In the genomic region with DNA sequence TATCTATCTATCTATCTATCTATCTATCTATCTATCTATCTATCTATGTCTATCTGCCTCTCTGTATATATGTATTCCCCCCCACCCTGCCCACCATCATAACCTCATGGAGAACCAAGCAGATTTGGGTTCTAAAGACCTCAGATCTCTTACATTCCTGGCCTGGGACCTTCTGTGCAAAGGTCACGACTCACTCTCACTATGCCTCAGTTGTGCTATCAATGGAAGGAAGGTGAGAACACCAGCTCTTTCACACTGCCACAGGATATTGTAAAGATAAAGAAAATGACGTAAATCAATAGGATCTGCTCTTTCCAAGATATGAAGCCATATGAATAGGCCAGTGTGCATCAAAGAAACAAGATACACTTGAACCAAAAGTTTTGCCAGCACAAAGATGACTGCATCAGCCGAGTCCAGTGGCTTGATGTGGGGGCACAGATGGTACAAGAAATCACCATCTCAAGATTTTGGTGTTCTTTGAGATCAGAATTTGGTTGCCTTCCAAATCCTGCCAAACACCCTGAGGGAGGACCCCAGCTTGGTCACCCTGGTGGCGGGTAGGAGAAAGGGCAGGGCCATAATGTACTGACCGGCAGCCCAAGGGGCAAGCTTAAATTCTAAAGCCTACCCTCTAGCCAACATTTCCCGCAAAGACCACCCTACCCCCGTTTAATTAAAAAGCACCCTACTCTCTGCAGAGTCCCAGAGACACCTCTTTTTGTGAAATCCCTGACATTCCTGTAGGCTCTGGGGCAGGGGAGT, we compare ENCODE assay signal across 1 cellular context.
TF ChIP-seq lines count a peak whose summit lies in the region.

No MANE protein-coding gene starts in this region.

TF ChIP-seq in H1, 55 proteins besides CTCF, POLR2A, EP300 and RAD21:
- TF ChIP-seq KDM1A (IDR thresholded peaks at IDR 0.05; ENCODE audit: borderline replicate concordance, low read length) (no peak), JUND (IDR thresholded peaks at IDR 0.05; ENCODE audit: low read length) (no peak), CTBP2 (IDR thresholded peaks at IDR 0.05; ENCODE audit: borderline replicate concordance, insufficient read depth, insufficient read length, low read length) (no peak)
- TF ChIP-seq, protein P1, sequence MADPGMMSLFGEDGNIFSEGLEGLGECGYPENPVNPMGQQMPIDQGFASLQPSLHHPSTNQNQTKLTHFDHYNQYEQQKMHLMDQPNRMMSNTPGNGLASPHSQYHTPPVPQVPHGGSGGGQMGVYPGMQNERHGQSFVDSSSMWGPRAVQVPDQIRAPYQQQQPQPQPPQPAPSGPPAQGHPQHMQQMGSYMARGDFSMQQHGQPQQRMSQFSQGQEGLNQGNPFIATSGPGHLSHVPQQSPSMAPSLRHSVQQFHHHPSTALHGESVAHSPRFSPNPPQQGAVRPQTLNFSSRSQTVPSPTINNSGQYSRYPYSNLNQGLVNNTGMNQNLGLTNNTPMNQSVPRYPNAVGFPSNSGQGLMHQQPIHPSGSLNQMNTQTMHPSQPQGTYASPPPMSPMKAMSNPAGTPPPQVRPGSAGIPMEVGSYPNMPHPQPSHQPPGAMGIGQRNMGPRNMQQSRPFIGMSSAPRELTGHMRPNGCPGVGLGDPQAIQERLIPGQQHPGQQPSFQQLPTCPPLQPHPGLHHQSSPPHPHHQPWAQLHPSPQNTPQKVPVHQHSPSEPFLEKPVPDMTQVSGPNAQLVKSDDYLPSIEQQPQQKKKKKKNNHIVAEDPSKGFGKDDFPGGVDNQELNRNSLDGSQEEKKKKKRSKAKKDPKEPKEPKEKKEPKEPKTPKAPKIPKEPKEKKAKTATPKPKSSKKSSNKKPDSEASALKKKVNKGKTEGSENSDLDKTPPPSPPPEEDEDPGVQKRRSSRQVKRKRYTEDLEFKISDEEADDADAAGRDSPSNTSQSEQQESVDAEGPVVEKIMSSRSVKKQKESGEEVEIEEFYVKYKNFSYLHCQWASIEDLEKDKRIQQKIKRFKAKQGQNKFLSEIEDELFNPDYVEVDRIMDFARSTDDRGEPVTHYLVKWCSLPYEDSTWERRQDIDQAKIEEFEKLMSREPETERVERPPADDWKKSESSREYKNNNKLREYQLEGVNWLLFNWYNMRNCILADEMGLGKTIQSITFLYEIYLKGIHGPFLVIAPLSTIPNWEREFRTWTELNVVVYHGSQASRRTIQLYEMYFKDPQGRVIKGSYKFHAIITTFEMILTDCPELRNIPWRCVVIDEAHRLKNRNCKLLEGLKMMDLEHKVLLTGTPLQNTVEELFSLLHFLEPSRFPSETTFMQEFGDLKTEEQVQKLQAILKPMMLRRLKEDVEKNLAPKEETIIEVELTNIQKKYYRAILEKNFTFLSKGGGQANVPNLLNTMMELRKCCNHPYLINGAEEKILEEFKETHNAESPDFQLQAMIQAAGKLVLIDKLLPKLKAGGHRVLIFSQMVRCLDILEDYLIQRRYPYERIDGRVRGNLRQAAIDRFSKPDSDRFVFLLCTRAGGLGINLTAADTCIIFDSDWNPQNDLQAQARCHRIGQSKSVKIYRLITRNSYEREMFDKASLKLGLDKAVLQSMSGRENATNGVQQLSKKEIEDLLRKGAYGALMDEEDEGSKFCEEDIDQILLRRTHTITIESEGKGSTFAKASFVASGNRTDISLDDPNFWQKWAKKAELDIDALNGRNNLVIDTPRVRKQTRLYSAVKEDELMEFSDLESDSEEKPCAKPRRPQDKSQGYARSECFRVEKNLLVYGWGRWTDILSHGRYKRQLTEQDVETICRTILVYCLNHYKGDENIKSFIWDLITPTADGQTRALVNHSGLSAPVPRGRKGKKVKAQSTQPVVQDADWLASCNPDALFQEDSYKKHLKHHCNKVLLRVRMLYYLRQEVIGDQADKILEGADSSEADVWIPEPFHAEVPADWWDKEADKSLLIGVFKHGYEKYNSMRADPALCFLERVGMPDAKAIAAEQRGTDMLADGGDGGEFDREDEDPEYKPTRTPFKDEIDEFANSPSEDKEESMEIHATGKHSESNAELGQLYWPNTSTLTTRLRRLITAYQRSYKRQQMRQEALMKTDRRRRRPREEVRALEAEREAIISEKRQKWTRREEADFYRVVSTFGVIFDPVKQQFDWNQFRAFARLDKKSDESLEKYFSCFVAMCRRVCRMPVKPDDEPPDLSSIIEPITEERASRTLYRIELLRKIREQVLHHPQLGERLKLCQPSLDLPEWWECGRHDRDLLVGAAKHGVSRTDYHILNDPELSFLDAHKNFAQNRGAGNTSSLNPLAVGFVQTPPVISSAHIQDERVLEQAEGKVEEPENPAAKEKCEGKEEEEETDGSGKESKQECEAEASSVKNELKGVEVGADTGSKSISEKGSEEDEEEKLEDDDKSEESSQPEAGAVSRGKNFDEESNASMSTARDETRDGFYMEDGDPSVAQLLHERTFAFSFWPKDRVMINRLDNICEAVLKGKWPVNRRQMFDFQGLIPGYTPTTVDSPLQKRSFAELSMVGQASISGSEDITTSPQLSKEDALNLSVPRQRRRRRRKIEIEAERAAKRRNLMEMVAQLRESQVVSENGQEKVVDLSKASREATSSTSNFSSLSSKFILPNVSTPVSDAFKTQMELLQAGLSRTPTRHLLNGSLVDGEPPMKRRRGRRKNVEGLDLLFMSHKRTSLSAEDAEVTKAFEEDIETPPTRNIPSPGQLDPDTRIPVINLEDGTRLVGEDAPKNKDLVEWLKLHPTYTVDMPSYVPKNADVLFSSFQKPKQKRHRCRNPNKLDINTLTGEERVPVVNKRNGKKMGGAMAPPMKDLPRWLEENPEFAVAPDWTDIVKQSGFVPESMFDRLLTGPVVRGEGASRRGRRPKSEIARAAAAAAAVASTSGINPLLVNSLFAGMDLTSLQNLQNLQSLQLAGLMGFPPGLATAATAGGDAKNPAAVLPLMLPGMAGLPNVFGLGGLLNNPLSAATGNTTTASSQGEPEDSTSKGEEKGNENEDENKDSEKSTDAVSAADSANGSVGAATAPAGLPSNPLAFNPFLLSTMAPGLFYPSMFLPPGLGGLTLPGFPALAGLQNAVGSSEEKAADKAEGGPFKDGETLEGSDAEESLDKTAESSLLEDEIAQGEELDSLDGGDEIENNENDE (IDR thresholded peaks at IDR 0.05; ENCODE audit: insufficient replicate concordance, low read length): no peak
